ENCODE assay signal across 8 cellular contexts in the genomic region with DNA sequence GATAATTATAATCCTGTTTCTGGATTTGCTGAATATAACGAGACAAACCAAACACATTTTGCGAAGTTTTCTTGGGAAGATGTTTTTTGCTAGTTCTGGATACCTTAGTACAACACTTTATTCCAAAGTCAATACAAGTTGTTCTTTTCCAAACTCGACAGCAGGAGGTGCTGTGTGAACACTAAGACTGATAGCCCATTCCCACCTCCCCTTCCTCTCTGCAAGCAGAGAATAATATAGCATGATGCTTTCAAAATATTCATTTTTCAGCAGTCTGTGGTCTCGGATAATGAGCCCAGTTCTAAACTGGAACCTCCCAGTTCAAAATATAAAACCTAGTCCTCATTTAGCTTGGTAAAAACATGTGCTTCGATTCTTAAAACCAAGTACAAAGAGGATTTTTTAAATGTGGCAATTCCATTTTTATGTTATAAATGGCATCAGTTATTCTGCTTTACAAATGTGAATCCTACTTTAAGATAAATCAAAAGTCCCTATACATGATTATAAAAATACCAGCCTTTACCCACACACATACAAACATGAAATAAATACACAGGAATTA.
DNase-seq lines count a peak whose midpoint lies in the region; ATAC-seq, FAIRE-seq and TF ChIP-seq lines count a peak whose summit lies in the region.

No MANE protein-coding gene starts in this region.

- dilution Hi-C loops in keratinocyte (cut with MboI; ENCODE audit: extremely low pct_ligation_motif_present, low sequenced_read_pairs): no loop called here

- no peaks in the 10 kb centered on the region for H3K9me3 ChIP-seq in CD4-positive, alpha-beta memory T cell (ENCODE audit: control insufficient read depth in 1 of 2, low read length in 2 of 2)
- H3K9me3 ChIP-seq in keratinocyte (ENCODE audit: control insufficient read depth, low read depth, low read length): no peaks in the 10 kb centered on the region
- H3K9me3 ChIP-seq in aorta (ENCODE audit: control insufficient read depth, low read length): no peaks in the 10 kb centered on the region

- H3K36me3 ChIP-seq in CD4-positive, alpha-beta memory T cell (ENCODE audit: insufficient read depth, low read length): no peaks in the 10 kb centered on the region
- H3K36me3 ChIP-seq in keratinocyte (ENCODE audit: control insufficient read depth in 2 of 2, extremely low read depth in 1 of 2, insufficient read depth in 2 of 2, low read length in 2 of 2): no peaks in the 10 kb centered on the region
- no peaks in the 10 kb centered on the region for H3K36me3 ChIP-seq in aorta (ENCODE audit: control insufficient read depth in 1 of 2, insufficient read depth in 2 of 2, low read length in 1 of 2)

- POLR2A ChIA-PET in CD4-positive, alpha-beta memory T cell (lab: Charles Lee; ENCODE audit: partially characterized antibody): no interaction called here

- H3K79me2 ChIP-seq in keratinocyte (ENCODE audit: control insufficient read depth, insufficient read depth, low read length): no peaks in the 10 kb centered on the region

- H4K20me1 ChIP-seq in keratinocyte (ENCODE audit: control insufficient read depth, extremely low read depth, insufficient read depth, low read length): no peaks in the 10 kb centered on the region

- ATAC-seq in GM19351 (IDR thresholded peaks at IDR 0.05; ENCODE audit: unreplicated experiment) (peak; percentile 49), aorta (ENCODE audit: low FRiP score) (no peak), GM21737 (IDR thresholded peaks at IDR 0.05; ENCODE audit: unreplicated experiment) (no peak)

- no peaks in the 10 kb centered on the region for H3K9me3 Mint-ChIP-seq in CD4-positive, alpha-beta memory T cell

- CTCF ChIA-PET in CD4-positive, alpha-beta memory T cell (lab: Charles Lee; ENCODE audit: partially characterized antibody): interaction anchor here (1.0 to 3.1 kb wide), 4 partner anchors 19 to 936 kb away, joined by 3 to 18 read pairs (median 6); no protein-coding TSS in a partner anchor

- DNase-seq in CD4-positive, alpha-beta memory T cell: peak in 4 of 5 donors; percentile 7 to 29 (median 23)
- DNase-seq in NCI-H2171 treated with DMSO at 0.1 percent for 48 hours (lab: John Stamatoyannopoulos, UW) (peak; percentile 92), keratinocyte (ENCODE audit: low read depth, low spot score) (peak; percentile 7), lower leg skin (ENCODE audit: low spot score in 2 of 2) (no peak), aorta (no peak)
- peak; percentile 1 to 10 for DNase-seq in activated CD4-positive, alpha-beta T cell treated with anti-CD3 and anti-CD28 coated beads, Interleukin-2, amount 50 U/mL, for 48 hours

- no peak for FAIRE-seq in keratinocyte (lab: Jason Lieb, UNC)

- no peak overlapping the region for H3K27ac ChIP-seq in CD4-positive, alpha-beta memory T cell (ENCODE audit: low read depth, low read length)
- H3K27ac ChIP-seq in keratinocyte (ENCODE audit: control insufficient read depth, insufficient read depth, low read length): no peak overlapping the region
- H3K27ac ChIP-seq in aorta (ENCODE audit: low read depth in 1 of 2, low read length in 2 of 2): no peak overlapping the region

- 21 to 24% methylated on average over 5 of the region's 5 CpGs for WGBS in lower leg skin, 2 donors
- WGBS in aorta, 2 donors: 14 to 15% methylated on average over 5 of the region's 5 CpGs

- H3K9ac ChIP-seq in keratinocyte (ENCODE audit: control insufficient read depth, extremely low read depth, insufficient read depth, low read length): no peak overlapping the region

- no peak overlapping the region for H3K4me3 ChIP-seq in CD4-positive, alpha-beta memory T cell (ENCODE audit: low read length in 2 of 2)
- H3K4me3 ChIP-seq in keratinocyte (ENCODE audit: control insufficient read depth in 2 of 3, extremely low read depth in 1 of 3, insufficient read depth in 2 of 3, low read depth in 1 of 3, low read length in 3 of 3) (no peak overlapping the region), lower leg skin (ENCODE audit: low read depth, poor library complexity, severe bottlenecking) (no peak overlapping the region), aorta (ENCODE audit: low read length in 2 of 2) (no peak overlapping the region)

- intact Hi-C loops in CD4-positive, alpha-beta memory T cell (cut with micrococcal nuclease): loop anchor here (1.0 to 2.0 kb wide), 3 partner anchors 157 to 936 kb away; no protein-coding TSS in a partner anchor
- intact Hi-C loops in lower leg skin (cut with DNase I; ENCODE audit: low total_unique reads) (no loop called here), aorta (cut with DNase I) (loop anchor here in 1 of 2 donors (5.0 kb wide), 1 partner anchor 632 kb away; no protein-coding TSS in a partner anchor)

- H3K36me3 Mint-ChIP-seq in CD4-positive, alpha-beta memory T cell: no peaks in the 10 kb centered on the region

- H3K27me3 ChIP-seq in CD4-positive, alpha-beta memory T cell (ENCODE audit: insufficient read depth, low read length): no peaks in the 10 kb centered on the region
- H3K27me3 ChIP-seq in keratinocyte (ENCODE audit: control insufficient read depth, extremely low read depth, insufficient read depth, low read length): no peaks in the 10 kb centered on the region
- H3K27me3 ChIP-seq in aorta (ENCODE audit: control insufficient read depth in 1 of 2, insufficient read depth in 2 of 2, low read length in 1 of 2): no peaks in the 10 kb centered on the region

- H2AFZ ChIP-seq in keratinocyte (ENCODE audit: control insufficient read depth, low read length): no peak overlapping the region

- no peaks in the 10 kb centered on the region for H3K9me1 ChIP-seq in keratinocyte (ENCODE audit: control insufficient read depth, extremely low read depth, insufficient read depth, low read length)

- H3K4me2 ChIP-seq in keratinocyte (ENCODE audit: control insufficient read depth, extremely low read depth, insufficient read depth, low read depth, low read length): no peak overlapping the region

- H3K4me3 Mint-ChIP-seq in CD4-positive, alpha-beta memory T cell: no peak overlapping the region

- no peaks in the 10 kb centered on the region for H3K4me1 ChIP-seq in CD4-positive, alpha-beta memory T cell (ENCODE audit: insufficient read depth, low read length)
- H3K4me1 ChIP-seq in keratinocyte (ENCODE audit: control insufficient read depth, extremely low read depth, insufficient read depth, low read length): no peaks in the 10 kb centered on the region
- H3K4me1 ChIP-seq in aorta (ENCODE audit: control insufficient read depth in 1 of 2, insufficient read depth in 2 of 2, low read length in 2 of 2): no peaks in the 10 kb centered on the region

- TF ChIP-seq CTCF in keratinocyte (optimal IDR thresholded peaks at IDR 0.05 in 1 of 3, IDR thresholded peaks at IDR 0.05 in 1 of 3, conservative IDR thresholded peaks at IDR 0.05 in 1 of 3; ENCODE audit: extremely low read depth in 1 of 3, insufficient read depth in 2 of 3, low read length in 3 of 3) (peak; percentile 53 to 66 (median 60)), lower leg skin (IDR thresholded peaks at IDR 0.05) (no peak)

- no peak for TF ChIP-seq POLR2A in lower leg skin (IDR thresholded peaks at IDR 0.05)

- H3K4me1 Mint-ChIP-seq in CD4-positive, alpha-beta memory T cell: no peaks in the 10 kb centered on the region

- H3K27ac Mint-ChIP-seq in CD4-positive, alpha-beta memory T cell: no peak overlapping the region

- H3K27me3 Mint-ChIP-seq in CD4-positive, alpha-beta memory T cell: peaks cover 0 to 3% of the 10 kb centered on the region in 2 donors

Comparison
In these comparisons a context has a peak if more than half of its experiments do, and no peak if none do; other contexts are left out.
1. DNase-seq: peak in CD4-positive, alpha-beta memory T cell (4 of 5), NCI-H2171 treated with DMSO at 0.1 percent for 48 hours (single experiment), activated CD4-positive, alpha-beta T cell treated with anti-CD3 and anti-CD28 coated beads, Interleukin-2, amount 50 U/mL, for 48 hours (2 of 2) and keratinocyte (single experiment); none in lower leg skin (0 of 2) and aorta (0 of 2).
2. CTCF ChIP-seq: peak in keratinocyte (3 of 3); none in lower leg skin (0 of 3).